Comparison of ENCODE assay signal across 10 cellular contexts in genomic region chr18:59961086-59961485, GRCh38.
DNase-seq lines count a peak whose midpoint lies in the region; ATAC-seq, FAIRE-seq and TF ChIP-seq lines count a peak whose summit lies in the region.
"Had no signal": no experiment of that assay in that cellular context is flagged by ENCODE, and none has a peak within 500 bp of the region (broad histone marks: within the 10 kb centered on the region; RNA-seq: fewer than 3 reads in every experiment).

No MANE protein-coding gene starts in this region.

- DNase-seq in bronchial epithelial cell (ENCODE audit: low read depth), result peak; percentile 54
- no peak for DNase-seq in activated CD8-positive, alpha-beta memory T cell treated with anti-CD3 and anti-CD28 coated beads for 24 hours
- DNase-seq in CD1c-positive myeloid dendritic cell (ENCODE audit: extremely low spot score), result no peak
- DNase-seq in central memory CD4-positive, alpha-beta T cell, result no peak
- DNase-seq in NCI-H187 treated with DMSO at 0.1 percent for 48 hours (lab: John Stamatoyannopoulos, UW), result no peak
- DNase-seq: activated CD4-positive, CD25-positive, alpha-beta regulatory T cell treated with anti-CD3 and anti-CD28 coated beads, Interleukin-2, amount 50 U/mL, for 72 hours; stimulated activated CD4-positive, alpha-beta T cell treated with anti-CD3 and anti-CD28 coated beads, Interleukin-4, amount 100 ng/mL, for 1 hour had no signal

- peak; percentile 85 for ATAC-seq in GM18508 (IDR thresholded peaks at IDR 0.05; ENCODE audit: insufficient read depth, unreplicated experiment)
- peak; percentile 78 for ATAC-seq in GM21619 (IDR thresholded peaks at IDR 0.05; ENCODE audit: unreplicated experiment)
- peak; percentile 82 for ATAC-seq in HG03460 (IDR thresholded peaks at IDR 0.05; ENCODE audit: unreplicated experiment)

- peak; percentile 40 for FAIRE-seq in bronchial epithelial cell (lab: Jason Lieb, UNC)

- TF ChIP-seq CTCF in bronchial epithelial cell (IDR thresholded peaks at IDR 0.05; ENCODE audit: insufficient read depth, low read length, severe bottlenecking), result no peak

- H3K4me3 ChIP-seq in bronchial epithelial cell (ENCODE audit: low read depth, low read length), result no peak overlapping the region

- H3K36me3 ChIP-seq in bronchial epithelial cell (ENCODE audit: control insufficient read depth, insufficient read depth, low read length), result no peaks in the 10 kb centered on the region

- H3K27me3 ChIP-seq in bronchial epithelial cell (ENCODE audit: control insufficient read depth, insufficient read depth, low read length), result no peaks in the 10 kb centered on the region
